1 cellular context compared by ENCODE assay signal in genomic region chr6:27472182-27472616, GRCh38.
TF ChIP-seq lines count a peak whose summit lies in the region.

No MANE protein-coding gene starts in this region.

TF ChIP-seq in endothelial cell of umbilical vein, 7 proteins besides CTCF, POLR2A, EP300 and RAD21 (continued from another document):
- no peak for TF ChIP-seq MAX (IDR thresholded peaks at IDR 0.05; ENCODE audit: insufficient read depth, insufficient read length)
- no peak for TF ChIP-seq GATA2 (IDR thresholded peaks at IDR 0.05; ENCODE audit: insufficient read depth, insufficient read length, low read depth, low read length)
- no peak for TF ChIP-seq EZH2 (IDR thresholded peaks at IDR 0.05; ENCODE audit: borderline replicate concordance, low read depth, low read length, severe bottlenecking)
- TF ChIP-seq POLR2AphosphoS5 (IDR thresholded peaks at IDR 0.05; ENCODE audit: insufficient read depth, low read depth, low read length) = no peak
- TF ChIP-seq MYC (IDR thresholded peaks at IDR 0.05; ENCODE audit: low read depth, low read length) = no peak
TF ChIP-seq in endothelial cell of umbilical vein: peak in this region for 0.
